ENCODE assay signal across 13 cellular contexts in the genomic region with DNA sequence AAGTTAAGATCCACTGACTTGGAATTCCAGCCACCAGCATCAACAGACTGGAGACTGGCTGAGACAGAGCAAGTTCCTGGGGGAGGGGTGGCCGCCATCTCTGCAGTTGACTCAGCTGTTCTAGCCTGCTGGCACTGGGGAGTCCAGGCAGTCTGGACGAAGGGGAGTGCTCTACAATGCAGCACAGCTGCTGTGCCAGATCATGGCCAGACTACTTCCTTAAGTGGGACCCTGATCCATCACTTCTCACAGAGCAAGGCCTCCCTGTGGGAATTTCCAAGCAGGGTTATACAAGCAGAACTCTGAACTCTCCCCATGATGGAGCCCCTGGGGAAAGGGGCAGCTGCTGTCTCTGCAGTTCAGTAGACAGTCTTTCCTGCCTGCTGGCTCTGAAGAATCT. TPM values are rescaled to one million over a fixed set of nuclear protein-coding genes. Genes with fewer than 3 reads are reported as not detected.
A peak's percentile ranks its signal among the peaks of the same experiment; 100 is the strongest.
DNase-seq lines count a peak whose midpoint lies in the region; ATAC-seq, FAIRE-seq and TF ChIP-seq lines count a peak whose summit lies in the region.
"Had no signal": no experiment of that assay in that cellular context is flagged by ENCODE, and none has a peak within 500 bp of the region (broad histone marks: within the 10 kb centered on the region; RNA-seq: fewer than 3 reads in every experiment).

No MANE protein-coding gene starts in this region.

- H3K4me1 ChIP-seq in right atrium auricular region (no peaks in the 10 kb centered on the region), kidney (ENCODE audit: control insufficient read depth in 1 of 2, insufficient read depth in 1 of 2, low read depth in 1 of 2, low read length in 2 of 2) (no peaks in the 10 kb centered on the region), upper lobe of left lung (no peaks in the 10 kb centered on the region)

- H3K4me3 ChIP-seq in right atrium auricular region (no peak overlapping the region), cardiac fibroblast (replicated peaks in 1 of 2; ENCODE audit: low read depth in 2 of 2, low read length in 2 of 2) (no peak overlapping the region), kidney (ENCODE audit: low read length in 2 of 2) (no peak overlapping the region), upper lobe of left lung (no peak overlapping the region)

- no peak overlapping the region for H3K9ac ChIP-seq in kidney (ENCODE audit: low read length in 2 of 2)

- TF ChIP-seq EP300 in upper lobe of left lung (IDR thresholded peaks at IDR 0.05): no peak

- 60 to 86% methylated on average over 1 of the region's 2 CpGs for WGBS in upper lobe of left lung, 2 donors

- DNase-seq in Right ventricle myocardium inferior (ENCODE audit: missing footprints) (no peak), right atrium auricular region (ENCODE audit: low spot score) (no peak), cardiac fibroblast (ENCODE audit: low read depth in 2 of 2) (peak; percentile 61 to 90), kidney (peak; percentile 81), upper lobe of left lung (peak in 1 of 2 donors; percentile 26)
- DNase-seq: activated naive CD4-positive, alpha-beta T cell; effector memory CD8-positive, alpha-beta T cell; Kasumi-1; WERI-Rb-1 had no signal

- no peak for FAIRE-seq in kidney (lab: Jason Lieb, UNC)

- intact Hi-C loops in Right ventricle myocardium inferior (cut with DNase I) (no loop called here), kidney (cut with DNase I) (no loop called here)

- H3K9me3 ChIP-seq in right atrium auricular region (peaks cover 0 to 16% of the 10 kb centered on the region in 2 donors), kidney (ENCODE audit: control insufficient read depth in 1 of 2, low read length in 2 of 2) (peaks cover 2 to 14% of the 10 kb centered on the region in 2 donors), upper lobe of left lung (peaks cover 0 to 19% (median 7%) of the 10 kb centered on the region in 4 donors)

- no peak for TF ChIP-seq POLR2A in upper lobe of left lung (IDR thresholded peaks at IDR 0.05)

- H3K36me3 ChIP-seq in right atrium auricular region (no peaks in the 10 kb centered on the region), kidney (ENCODE audit: control insufficient read depth in 1 of 2, insufficient read depth in 2 of 2, low read length in 2 of 2) (no peaks in the 10 kb centered on the region), upper lobe of left lung (no peaks in the 10 kb centered on the region)
- H3K36me3 ChIP-seq: WERI-Rb-1 had no signal

- TF ChIP-seq CTCF in right atrium auricular region (IDR thresholded peaks at IDR 0.05) (no peak), cardiac fibroblast (IDR thresholded peaks at IDR 0.05; ENCODE audit: low read depth, low read length) (no peak), kidney (IDR thresholded peaks at IDR 0.05; ENCODE audit: borderline replicate concordance, extremely low read depth, insufficient read depth) (no peak), upper lobe of left lung (IDR thresholded peaks at IDR 0.05) (no peak)

- H3K27ac ChIP-seq in right atrium auricular region: no peak overlapping the region
- no peak overlapping the region for H3K27ac ChIP-seq in kidney (ENCODE audit: low read depth in 2 of 2, low read length in 2 of 2)
- no peak overlapping the region for H3K27ac ChIP-seq in upper lobe of left lung
- H3K27ac ChIP-seq: WERI-Rb-1 had no signal

- ATAC-seq in Right ventricle myocardium inferior: peak; percentile 72
- peak; percentile 53 to 66 for ATAC-seq in upper lobe of left lung (ENCODE audit: low FRiP score in 2 of 2)
- no peak for ATAC-seq in HG03520 (IDR thresholded peaks at IDR 0.05; ENCODE audit: unreplicated experiment)
- no peak for ATAC-seq in GM18909 (IDR thresholded peaks at IDR 0.05; ENCODE audit: poor library complexity, unreplicated experiment)
- ATAC-seq in GM21737 (IDR thresholded peaks at IDR 0.05; ENCODE audit: unreplicated experiment): no peak
- ATAC-seq: effector memory CD8-positive, alpha-beta T cell; left lobe of liver had no signal

- H3K27me3 ChIP-seq in right atrium auricular region (no peaks in the 10 kb centered on the region), upper lobe of left lung (no peaks in the 10 kb centered on the region)

RNA-seq across cellular contexts. Expression of gene PYGO1, which starts 35.2 kb away (rescaled TPM):
- total RNA-seq in Right ventricle myocardium inferior (6.7 TPM), right atrium auricular region (1 to 10 TPM; 4.3 to 6.3 TPM), kidney (3.7 TPM), upper lobe of left lung (10 to 100 TPM in 1 of 6 donors, 1 to 10 TPM in 5; 1.8 to 11.5 (median 7.5) TPM)
- polyA plus RNA-seq in kidney (ENCODE audit: insufficient read depth, low read depth, low replicate concordance): 0.49 TPM

RNA-seq across cellular contexts. Expression of gene DNAAF4, which starts 44.9 kb away (rescaled TPM):
- total RNA-seq in Right ventricle myocardium inferior (0.49 TPM), right atrium auricular region (1 to 10 TPM; 1.0 to 1.1 TPM), kidney (4.6 TPM), upper lobe of left lung (1 to 10 TPM; 3.1 to 8.5 (median 4.6) TPM)
- polyA plus RNA-seq in kidney (ENCODE audit: insufficient read depth, low read depth, low replicate concordance): 6.7 TPM
- total RNA-seq: left lobe of liver had no signal

Comparison
In these comparisons a context has a peak if more than half of its experiments do, and no peak if none do; other contexts are left out.
1. ATAC-seq: peak in Right ventricle myocardium inferior (single experiment) and upper lobe of left lung (2 of 2); none in HG03520 (single experiment), GM18909 (single experiment) and GM21737 (single experiment).
2. DNase-seq: peak in cardiac fibroblast (2 of 2) and kidney (single experiment); none in Right ventricle myocardium inferior (single experiment) and right atrium auricular region (single experiment).